Comparison of ENCODE assay signal across 15 cellular contexts in genomic region chr20:3896853-3897252, GRCh38. TPM values are rescaled to one million over a fixed set of nuclear protein-coding genes. Genes with fewer than 3 reads are reported as not detected.
DNase-seq lines count a peak whose midpoint lies in the region; ATAC-seq and TF ChIP-seq lines count a peak whose summit lies in the region.
"Had no signal": no experiment of that assay in that cellular context is flagged by ENCODE, and none has a peak within 500 bp of the region (broad histone marks: within the 10 kb centered on the region; RNA-seq: fewer than 3 reads in every experiment).

No MANE protein-coding gene starts in this region.

- H3K27ac ChIP-seq in HEK293 (ENCODE audit: extremely low read depth, low read depth, low read length) (peak overlapping the region; percentile 34; the same call in 1 of the 2 replicates), breast epithelium (peak overlapping the region; percentile 16 to 52)
- H3K27ac ChIP-seq: gastrocnemius medialis, SJSA1 had no signal

- DNase-seq in activated CD4-positive, alpha-beta T cell treated with anti-CD3 and anti-CD28 coated beads, Interleukin-2, amount 10 ng/mL, durations not matched to agents 24 days and 14 days = no peak
- DNase-seq in activated CD4-positive, alpha-beta T cell treated with anti-CD3 and anti-CD28 coated beads for 4 hours = no peak
- DNase-seq in breast epithelium (ENCODE audit: low spot score in 2 of 2) (no peak), neural crest cell (ENCODE audit: low read depth, low spot score) (no peak), GM10266 (ENCODE audit: extremely low spot score) (no peak)
- DNase-seq: activated CD4-positive, alpha-beta T cell treated with anti-CD3 and anti-CD28 coated beads, Interleukin-2, amount 50 U/mL, for 1 hour; gastrocnemius medialis; H9; NCI-H1417; NCI-H82; stimulated activated CD4-positive, alpha-beta T cell treated with anti-CD3 and anti-CD28 coated beads, Interleukin-12 subunit alpha, Interleukin-12 subunit beta, amount 100 ng/mL, for 4 hours had no signal

- H3K9me3 Mint-ChIP-seq in activated CD4-positive, alpha-beta T cell treated with anti-CD3 and anti-CD28 coated beads, Interleukin-2, amount 10 ng/mL, durations not matched to agents 24 days and 14 days = no peaks in the 10 kb centered on the region
- no peaks in the 10 kb centered on the region for H3K9me3 Mint-ChIP-seq in neural crest cell
- H3K9me3 Mint-ChIP-seq: H9 had no signal

- ATAC-seq in GM21390 (IDR thresholded peaks at IDR 0.05; ENCODE audit: unreplicated experiment) (no peak), GM19023 (IDR thresholded peaks at IDR 0.05; ENCODE audit: unreplicated experiment) (no peak)
- ATAC-seq: gastrocnemius medialis had no signal

- POLR2A ChIA-PET in HEK293 (lab: Yijun Ruan, JAX) = no interaction called here

- no peak overlapping the region for H3K4me3 Mint-ChIP-seq in activated CD4-positive, alpha-beta T cell treated with anti-CD3 and anti-CD28 coated beads, Interleukin-2, amount 10 ng/mL, durations not matched to agents 24 days and 14 days
- peak overlapping the region; percentile 35 for H3K4me3 Mint-ChIP-seq in neural crest cell
- H3K4me3 Mint-ChIP-seq: H9 had no signal

- H3K36me3 Mint-ChIP-seq in activated CD4-positive, alpha-beta T cell treated with anti-CD3 and anti-CD28 coated beads, Interleukin-2, amount 10 ng/mL, durations not matched to agents 24 days and 14 days (ENCODE audit: low read depth) = peaks cover 24% of the 10 kb centered on the region
- H3K36me3 Mint-ChIP-seq in neural crest cell (ENCODE audit: low read depth) = peaks cover 7% of the 10 kb centered on the region

- no peak for TF ChIP-seq POLR2A in breast epithelium (IDR thresholded peaks at IDR 0.05)

- no peak for TF ChIP-seq CTCF in HEK293 (tag by site-specific recombination; IDR thresholded peaks at IDR 0.05)
- TF ChIP-seq CTCF in breast epithelium (IDR thresholded peaks at IDR 0.05) = no peak
- TF ChIP-seq CTCF in neural crest cell (conservative IDR thresholded peaks at IDR 0.05) = no peak
- no peak for TF ChIP-seq CTCF in GM10266 (IDR thresholded peaks at IDR 0.05; ENCODE audit: control insufficient read depth, insufficient read depth, low read depth, missing control alignments)

- H3K9me3 ChIP-seq in HEK293 (ENCODE audit: control insufficient read depth, insufficient read depth, low read depth, low read length) (no peaks in the 10 kb centered on the region), breast epithelium (no peaks in the 10 kb centered on the region)
- H3K9me3 ChIP-seq: gastrocnemius medialis, SJSA1 had no signal

- CTCF ChIA-PET in HEK293 (lab: Yijun Ruan, JAX) = interaction anchor here (0.6 to 0.7 kb wide), 2 partner anchors 127 to 167 kb away, joined by 3 read pairs; no protein-coding TSS in a partner anchor

- H3K4me3 ChIP-seq in HEK293 (ENCODE audit: low read depth, low read length) (no peak overlapping the region), breast epithelium (no peak overlapping the region)
- H3K4me3 ChIP-seq: gastrocnemius medialis, SJSA1 had no signal

- peak overlapping the region; percentile 54 for H3K27ac Mint-ChIP-seq in activated CD4-positive, alpha-beta T cell treated with anti-CD3 and anti-CD28 coated beads, Interleukin-2, amount 10 ng/mL, durations not matched to agents 24 days and 14 days
- H3K27ac Mint-ChIP-seq in neural crest cell (ENCODE audit: unreplicated experiment) = no peak overlapping the region

- peaks cover 54% of the 10 kb centered on the region for H3K4me1 Mint-ChIP-seq in activated CD4-positive, alpha-beta T cell treated with anti-CD3 and anti-CD28 coated beads, Interleukin-2, amount 10 ng/mL, durations not matched to agents 24 days and 14 days
- peaks cover 48% of the 10 kb centered on the region for H3K4me1 Mint-ChIP-seq in neural crest cell

- H3K27me3 Mint-ChIP-seq in activated CD4-positive, alpha-beta T cell treated with anti-CD3 and anti-CD28 coated beads, Interleukin-2, amount 10 ng/mL, durations not matched to agents 24 days and 14 days = no peaks in the 10 kb centered on the region
- no peaks in the 10 kb centered on the region for H3K27me3 Mint-ChIP-seq in neural crest cell (ENCODE audit: low read depth)

- H3K4me1 ChIP-seq in HEK293 (ENCODE audit: control insufficient read depth, insufficient read depth, low read length) = peaks cover 51% of the 10 kb centered on the region
- H3K4me1 ChIP-seq in breast epithelium = peaks cover 0 to 27% of the 10 kb centered on the region in 2 donors

- H3K36me3 ChIP-seq in HEK293 (ENCODE audit: control insufficient read depth in 2 of 2, insufficient read depth in 1 of 2, low read length in 2 of 2) (peaks cover 23 to 30% of the 10 kb centered on the region in 2 experiments; a peak in 2 of 3 replicates), breast epithelium (no peaks in the 10 kb centered on the region)
- H3K36me3 ChIP-seq: gastrocnemius medialis had no signal

- no peaks in the 10 kb centered on the region for H3K27me3 ChIP-seq in breast epithelium
- H3K27me3 ChIP-seq: gastrocnemius medialis, SJSA1 had no signal

- intact Hi-C loops in activated CD4-positive, alpha-beta T cell treated with anti-CD3 and anti-CD28 coated beads, Interleukin-2, amount 10 ng/mL, durations not matched to agents 24 days and 14 days (cut with micrococcal nuclease) = no loop called here
- intact Hi-C loops in breast epithelium (cut with DNase I; ENCODE audit: low total_unique reads) = loop anchor here (2.0 kb wide), 1 partner anchor 186 kb away; no protein-coding TSS in a partner anchor

TF ChIP-seq in HEK293, 187 proteins besides CTCF, POLR2A, EP300 and RAD21:
- TF ChIP-seq ZNF521 (tag by site-specific recombination; IDR thresholded peaks at IDR 0.05) (no peak), ZNF791 (tag by site-specific recombination; IDR thresholded peaks at IDR 0.05) (no peak), SCRT1 (tag by site-specific recombination; IDR thresholded peaks at IDR 0.05; ENCODE audit: borderline replicate concordance) (peak; percentile 72), WT1 (tag by site-specific recombination; IDR thresholded peaks at IDR 0.05) (no peak), SCRT2 (tag by site-specific recombination; IDR thresholded peaks at IDR 0.05) (peak; percentile 59), ZNF211 (tag by site-specific recombination; IDR thresholded peaks at IDR 0.05; ENCODE audit: low read depth) (no peak)
- TF ChIP-seq, protein P1, sequence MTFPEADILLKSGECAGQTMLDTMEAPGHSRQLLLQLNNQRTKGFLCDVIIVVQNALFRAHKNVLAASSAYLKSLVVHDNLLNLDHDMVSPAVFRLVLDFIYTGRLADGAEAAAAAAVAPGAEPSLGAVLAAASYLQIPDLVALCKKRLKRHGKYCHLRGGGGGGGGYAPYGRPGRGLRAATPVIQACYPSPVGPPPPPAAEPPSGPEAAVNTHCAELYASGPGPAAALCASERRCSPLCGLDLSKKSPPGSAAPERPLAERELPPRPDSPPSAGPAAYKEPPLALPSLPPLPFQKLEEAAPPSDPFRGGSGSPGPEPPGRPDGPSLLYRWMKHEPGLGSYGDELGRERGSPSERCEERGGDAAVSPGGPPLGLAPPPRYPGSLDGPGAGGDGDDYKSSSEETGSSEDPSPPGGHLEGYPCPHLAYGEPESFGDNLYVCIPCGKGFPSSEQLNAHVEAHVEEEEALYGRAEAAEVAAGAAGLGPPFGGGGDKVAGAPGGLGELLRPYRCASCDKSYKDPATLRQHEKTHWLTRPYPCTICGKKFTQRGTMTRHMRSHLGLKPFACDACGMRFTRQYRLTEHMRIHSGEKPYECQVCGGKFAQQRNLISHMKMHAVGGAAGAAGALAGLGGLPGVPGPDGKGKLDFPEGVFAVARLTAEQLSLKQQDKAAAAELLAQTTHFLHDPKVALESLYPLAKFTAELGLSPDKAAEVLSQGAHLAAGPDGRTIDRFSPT (tag by site-specific recombination; IDR thresholded peaks at IDR 0.05) = no peak

RNA-seq across cellular contexts. Expression of gene PANK2, which starts 7.7 kb away (rescaled TPM):
- total RNA-seq in activated CD4-positive, alpha-beta T cell treated with anti-CD3 and anti-CD28 coated beads, Interleukin-2, amount 10 ng/mL, durations not matched to agents 24 days and 14 days = 45.4 and 52.2 TPM in 2 replicates
- total RNA-seq in breast epithelium (10 to 100 TPM; 38.2 to 40.1 (median 38.7) TPM), neural crest cell (65.4 and 66.9 TPM in 2 replicates)

RNA-seq across cellular contexts. Expression of gene MAVS, which starts 50.2 kb away (rescaled TPM):
- 39.3 and 40.2 TPM in 2 replicates for total RNA-seq in activated CD4-positive, alpha-beta T cell treated with anti-CD3 and anti-CD28 coated beads, Interleukin-2, amount 10 ng/mL, durations not matched to agents 24 days and 14 days
- total RNA-seq in breast epithelium (10 to 100 TPM; 23.3 to 32.3 (median 24.6) TPM), neural crest cell (37.2 and 38.3 TPM in 2 replicates)
